ENCODE assay signal across 8 cellular contexts in genomic region chr3:160564949-160565441, GRCh38. TPM values are rescaled to one million over a fixed set of nuclear protein-coding genes. Genes with fewer than 3 reads are reported as not detected.
DNase-seq lines count a peak whose midpoint lies in the region; ATAC-seq and TF ChIP-seq lines count a peak whose summit lies in the region.

No MANE protein-coding gene starts in this region.

- no peaks in the 10 kb centered on the region for H3K9me3 ChIP-seq in gastrocnemius medialis

- H3K27ac ChIP-seq in gastrocnemius medialis = peak overlapping the region; percentile 97 to 100 (median 98)

- H3K27me3 ChIP-seq in gastrocnemius medialis = no peaks in the 10 kb centered on the region

- peaks cover 0 to 11% of the 10 kb centered on the region in 2 donors for H3K36me3 ChIP-seq in gastrocnemius medialis

- ATAC-seq in GM19395 (IDR thresholded peaks at IDR 0.05; ENCODE audit: unreplicated experiment) (peak; percentile 56), HG03457 (IDR thresholded peaks at IDR 0.05; ENCODE audit: unreplicated experiment) (peak; percentile 34), gastrocnemius medialis (peak; percentile 45 to 55)

- DNase-seq in COLO668 (lab: John Stamatoyannopoulos, UW; ENCODE audit: unreplicated experiment) (peak; percentile 61), RPMI8226 (peak; percentile 78), amniotic stem cell (lab: John Stamatoyannopoulos, UW) (peak; percentile 31), hepatic stellate cell (ENCODE audit: low spot score) (peak; percentile 53), gastrocnemius medialis (peak; percentile 38 to 54), putamen (ENCODE audit: low spot score) (no peak)

- no peak for TF ChIP-seq CTCF in gastrocnemius medialis (IDR thresholded peaks at IDR 0.05 in 4 of 5, conservative IDR thresholded peaks at IDR 0.05 in 1 of 5)

- peak overlapping the region; percentile 65 to 99 (median 94) for H3K4me3 ChIP-seq in gastrocnemius medialis

- peaks cover 56 to 59% of the 10 kb centered on the region in 2 donors for H3K4me1 ChIP-seq in gastrocnemius medialis

- no peak for TF ChIP-seq POLR2A in gastrocnemius medialis (IDR thresholded peaks at IDR 0.05)

- intact Hi-C loops in gastrocnemius medialis (cut with DNase I; ENCODE audit: low total_unique reads) = loop anchor here (5.0 to 10.0 kb wide), 9 partner anchors 52 to 740 kb away; partner anchors contain the start of genes IFT80, NMD3, PPM1L and SMC4

- in situ Hi-C loops in gastrocnemius medialis (cut with MboI; ENCODE audit: low sequenced_read_pairs in 4 of 4) = loop anchor here in 2 of 4 donors (10.0 kb wide), 1 partner anchor 190 kb away; the partner anchor contains the start of gene PPM1L (in 2 of the 2)

RNA-seq across cellular contexts. Expression of gene KPNA4, which starts 0.4 kb away (rescaled TPM):
- 100 to 1,000 TPM in 1 of 4 donors, 10 to 100 TPM in 3; 78.9 to 126 (median 86.0) TPM for total RNA-seq in gastrocnemius medialis
